In genomic region chr6:13742961-13743735, GRCh38 we compare ENCODE assay signal across 1 cellular context.
TF ChIP-seq lines count a peak whose summit lies in the region.

No MANE protein-coding gene starts in this region.

TF ChIP-seq in GM23338, 12 proteins besides CTCF, POLR2A, EP300 and RAD21 (continued from another document):
- TF ChIP-seq STAT1 (IDR thresholded peaks at IDR 0.05; ENCODE audit: unreplicated experiment) (no peak), ETS1 (IDR thresholded peaks at IDR 0.05) (no peak), POLR2AphosphoS5 (IDR thresholded peaks at IDR 0.05; ENCODE audit: low read depth) (no peak), JUNB (IDR thresholded peaks at IDR 0.05; ENCODE audit: unreplicated experiment) (no peak), ZNF114 (CRISPR knock-in tag; IDR thresholded peaks at IDR 0.05) (no peak), REST (IDR thresholded peaks at IDR 0.05; ENCODE audit: unreplicated experiment) (no peak), ZNF331 (CRISPR knock-in tag; IDR thresholded peaks at IDR 0.05; ENCODE audit: low read depth) (no peak)
TF ChIP-seq in GM23338: peak in this region for 0.
